Comparison of ENCODE assay signal across 8 cellular contexts in the genomic region with DNA sequence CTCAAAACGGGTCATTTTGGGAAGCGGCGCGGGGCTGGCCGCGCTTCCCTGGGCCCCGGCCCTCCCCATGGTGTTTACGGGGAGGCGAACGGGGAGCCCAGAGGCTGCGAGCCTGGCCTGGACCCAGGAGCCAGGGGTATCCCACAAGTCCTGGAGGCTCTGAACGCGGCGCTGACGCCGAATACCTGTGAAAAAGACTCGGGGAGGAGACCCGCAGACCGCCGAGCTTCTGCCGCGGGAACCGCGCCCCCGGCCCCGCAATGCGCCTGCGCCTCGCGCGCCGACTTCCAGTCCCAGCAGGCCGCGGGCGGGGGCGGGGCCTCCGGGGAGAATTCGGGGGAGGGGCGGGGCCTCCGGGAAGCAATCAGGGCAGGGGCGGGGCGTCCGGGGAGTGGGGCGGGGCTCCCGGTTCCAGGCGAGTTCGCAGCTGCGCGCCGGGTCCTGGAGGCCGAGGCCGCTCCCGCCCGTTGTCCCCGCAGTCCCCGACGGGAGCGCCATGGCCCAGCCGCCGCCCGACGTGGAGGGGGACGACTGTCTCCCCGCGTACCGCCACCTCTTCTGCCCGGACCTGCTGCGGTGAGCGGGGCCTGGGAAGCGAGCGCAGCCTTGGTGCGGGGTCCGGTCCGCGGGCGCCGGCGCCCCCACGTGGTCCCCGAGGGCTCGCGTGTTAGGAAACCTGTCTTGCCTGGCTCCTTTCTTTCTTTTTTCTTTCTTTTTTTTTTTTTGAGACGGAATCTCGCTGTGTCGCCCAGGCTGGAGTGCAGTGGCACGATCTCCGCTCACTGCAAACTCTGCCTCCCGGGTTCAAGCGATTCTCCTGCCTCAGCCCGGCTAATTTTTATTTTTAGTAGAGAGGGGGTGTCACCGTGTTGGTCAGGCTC. TPM values are rescaled to one million over a fixed set of nuclear protein-coding genes. Genes with fewer than 3 reads are reported as not detected.
DNase-seq lines count a peak whose midpoint lies in the region; ATAC-seq and TF ChIP-seq lines count a peak whose summit lies in the region.

A gene with protein sequence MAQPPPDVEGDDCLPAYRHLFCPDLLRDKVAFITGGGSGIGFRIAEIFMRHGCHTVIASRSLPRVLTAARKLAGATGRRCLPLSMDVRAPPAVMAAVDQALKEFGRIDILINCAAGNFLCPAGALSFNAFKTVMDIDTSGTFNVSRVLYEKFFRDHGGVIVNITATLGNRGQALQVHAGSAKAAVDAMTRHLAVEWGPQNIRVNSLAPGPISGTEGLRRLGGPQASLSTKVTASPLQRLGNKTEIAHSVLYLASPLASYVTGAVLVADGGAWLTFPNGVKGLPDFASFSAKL (plus strand): TSS at position 418 of the 881 bp plus-strand sequence. CDS start 79 bp downstream, at position 497.

- H3K9ac ChIP-seq in HCT116 (ENCODE audit: low read length), result peak within 1 kb of the TSS; percentile 71

- CTCF ChIA-PET in HCT116 (lab: Charles Lee), result interaction anchor here (0.7 to 1.1 kb wide), 2 partner anchors 24 to 65 kb away, joined by 3 to 4 read pairs; a partner anchor contains a TSS

- H3K4me1 ChIP-seq in HCT116 (ENCODE audit: control insufficient read depth in 1 of 2, insufficient read depth in 2 of 2, low read length in 2 of 2) (peaks cover under 1 to 14% of the 10 kb centered on the region in 2 experiments; a peak in 2 of 4 replicates), prostate gland (replicated peaks) (peaks cover 11% of the 10 kb centered on the region), upper lobe of right lung (peaks cover 17% of the 10 kb centered on the region)

- no peaks in the 10 kb centered on the region for H3K79me2 ChIP-seq in HCT116 (ENCODE audit: insufficient read depth, low read length)

- no peaks in the 10 kb centered on the region for H3K27me3 ChIP-seq in GM06990 (replicated peaks; ENCODE audit: control insufficient read depth, insufficient read depth, low read length)
- H3K27me3 ChIP-seq in HCT116 (ENCODE audit: insufficient read depth, low read length), result no peaks in the 10 kb centered on the region
- H3K27me3 ChIP-seq in prostate gland (replicated peaks; ENCODE audit: insufficient read depth), result no peaks in the 10 kb centered on the region
- no peaks in the 10 kb centered on the region for H3K27me3 ChIP-seq in upper lobe of right lung

- TF ChIP-seq CTCF in GM06990 (IDR thresholded peaks at IDR 0.05; ENCODE audit: insufficient read depth, low read length, poor library complexity, severe bottlenecking) (peak; percentile 58), HCT116 (IDR thresholded peaks at IDR 0.05 in 2 of 3, conservative IDR thresholded peaks at IDR 0.05 in 1 of 3; ENCODE audit: borderline replicate concordance in 1 of 3, insufficient read depth in 1 of 3, low read depth in 2 of 3, low read length in 2 of 3) (0 out of 6 replicates have a peak, but pooled peaks of 1 of the 3 experiments have one; percentile 21), prostate gland (IDR thresholded peaks at IDR 0.05) (peak; percentile 52 to 59 (median 54)), upper lobe of right lung (IDR thresholded peaks at IDR 0.05) (peak; percentile 57)

- DNase-seq in GM06990 (ENCODE audit: extremely low read depth, insufficient read length), result peak; percentile 93
- no peak for DNase-seq in HCT116 (ENCODE audit: low read depth, low spot score)
- peak; percentile 37 for DNase-seq in NCI-H1048 (lab: John Stamatoyannopoulos, UW)
- DNase-seq in T-helper 1 cell, result peak; percentile 89 to 99 (median 98)
- peak; percentile 78 for DNase-seq in amniotic epithelial cell (ENCODE audit: low read depth)
- peak; percentile 97 for DNase-seq in left cardiac atrium
- peak; percentile 96 for DNase-seq in prostate gland (ENCODE audit: low spot score)
- peak; percentile 99 for DNase-seq in upper lobe of right lung

- under 1% methylated on average over 83 of the region's 91 CpGs for WGBS in prostate gland

- H3K36me3 ChIP-seq in GM06990 (ENCODE audit: control insufficient read depth, insufficient read depth, low read length), result no peaks in the 10 kb centered on the region; the same call in none of the 2 replicates
- H3K36me3 ChIP-seq in HCT116 (ENCODE audit: control insufficient read depth in 1 of 2, insufficient read depth in 2 of 2, low read length in 2 of 2), result no peaks in the 10 kb centered on the region
- H3K36me3 ChIP-seq in prostate gland, result no peaks in the 10 kb centered on the region
- H3K36me3 ChIP-seq in upper lobe of right lung, result no peaks in the 10 kb centered on the region

- H3K4me2 ChIP-seq in HCT116 (ENCODE audit: low read length), result peak within 1 kb of the TSS; percentile 77

- peak; percentile 35 for TF ChIP-seq POLR2A in HCT116 (IDR thresholded peaks at IDR 0.05; ENCODE audit: borderline replicate concordance, extremely low read depth, insufficient read depth, insufficient read length)
- TF ChIP-seq POLR2A in prostate gland (IDR thresholded peaks at IDR 0.05), result peak; percentile 91

- TF ChIP-seq RAD21 in HCT116 (IDR thresholded peaks at IDR 0.05; ENCODE audit: low read depth), result peak; percentile 35

- H3K9me2 ChIP-seq in HCT116 (ENCODE audit: insufficient read depth), result no peaks in the 10 kb centered on the region

- no peaks in the 10 kb centered on the region for H4K20me1 ChIP-seq in HCT116 (ENCODE audit: insufficient read depth)

- ATAC-seq in HCT116 (peak; percentile 77), left cardiac atrium (peak; percentile 92 to 93), upper lobe of right lung (peak; percentile 96)

- RAD21 ChIA-PET in HCT116 (lab: Charles Lee; ENCODE audit: low non-redundant PET in 1 of 2, low total read pairs in 2 of 2, uncharacterized antibody in 2 of 2, unreplicated experiment in 2 of 2), result no interaction called here

- no TSS peak for BruUV-seq in HCT116 (replicated peaks; lab: Mats Ljungman, UMichigan)

- POLR2A ChIA-PET in HCT116 (lab: Charles Lee), result interaction anchor here (0.6 to 1.0 kb wide), 4 partner anchors 11 to 235 kb away, joined by 3 to 4 read pairs (median 3); a partner anchor contains a TSS

- H3K27ac ChIP-seq in HCT116 (ENCODE audit: low read depth, low read length), result peak within 1 kb of the TSS; percentile 86
- peak within 1 kb of the TSS; percentile 94 for H3K27ac ChIP-seq in prostate gland
- peak within 1 kb of the TSS; percentile 90 for H3K27ac ChIP-seq in upper lobe of right lung

- intact Hi-C loops in HCT116 (cut with micrococcal nuclease) (no loop called here), left cardiac atrium (cut with DNase I) (no loop called here), prostate gland (cut with DNase I) (no loop called here), upper lobe of right lung (cut with DNase I) (no loop called here)

- H3K9me3 ChIP-seq in HCT116 (ENCODE audit: control insufficient read depth in 1 of 2, insufficient read depth in 1 of 2, low read depth in 1 of 2, low read length in 2 of 2) (no peaks in the 10 kb centered on the region), prostate gland (no peaks in the 10 kb centered on the region), upper lobe of right lung (no peaks in the 10 kb centered on the region)

- no peak within 1 kb of the TSS for H2AFZ ChIP-seq in HCT116 (ENCODE audit: low read depth, low read length, poor library complexity, severe bottlenecking)

- H3K4me3 ChIP-seq in GM06990 (replicated peaks; ENCODE audit: low read depth, low read length) (peak within 1 kb of the TSS; percentile 93), HCT116 (replicated peaks in 1 of 2; ENCODE audit: low read depth in 1 of 2, low read length in 2 of 2) (peak within 1 kb of the TSS; percentile 63), prostate gland (peak within 1 kb of the TSS; percentile 83), upper lobe of right lung (peak within 1 kb of the TSS; percentile 90)

TF ChIP-seq in HCT116, 20 proteins besides CTCF, POLR2A, EP300 and RAD21:
- TF ChIP-seq SP1 (IDR thresholded peaks at IDR 0.05; ENCODE audit: low read depth), result no peak
- TF ChIP-seq YY1 (IDR thresholded peaks at IDR 0.05; ENCODE audit: extremely low read depth, insufficient replicate concordance, low read depth, low read length), result peak; percentile 31
- peak; percentile 66 for TF ChIP-seq POLR2AphosphoS5 (IDR thresholded peaks at IDR 0.05; ENCODE audit: low read depth, low read length)
- TF ChIP-seq, protein P1, sequence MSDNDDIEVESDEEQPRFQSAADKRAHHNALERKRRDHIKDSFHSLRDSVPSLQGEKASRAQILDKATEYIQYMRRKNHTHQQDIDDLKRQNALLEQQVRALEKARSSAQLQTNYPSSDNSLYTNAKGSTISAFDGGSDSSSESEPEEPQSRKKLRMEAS (IDR thresholded peaks at IDR 0.05), result peak; percentile 36; the same call in 1 of the 2 replicates
- peak; percentile 39; the same call in 1 of the 2 replicates for TF ChIP-seq ZFX (IDR thresholded peaks at IDR 0.05)
- TF ChIP-seq ELF1 (IDR thresholded peaks at IDR 0.05; ENCODE audit: borderline replicate concordance, low read depth), result no peak

RNA-seq across cellular contexts. Expression of the gene that starts here (rescaled TPM):
- total RNA-seq in HCT116 (2021; ENCODE audit: unreplicated experiment) (17.1 TPM), left cardiac atrium (10 to 100 TPM in 1 of 2 donors, 1 to 10 TPM in 1; 8.9 to 15.9 TPM), prostate gland (10 to 100 TPM; 23.7 to 38.5 TPM), upper lobe of right lung (14.2 TPM)
- 13.6 and 15.8 TPM in 2 replicates for polyA plus RNA-seq in HCT116 (2012)
